In genomic region chr17:81417049-81417878, GRCh38 we compare ENCODE assay signal across 15 cellular contexts. TPM values are rescaled to one million over a fixed set of nuclear protein-coding genes. Genes with fewer than 3 reads are reported as not detected.
DNase-seq lines count a peak whose midpoint lies in the region; ATAC-seq and TF ChIP-seq lines count a peak whose summit lies in the region.
"Had no signal": no experiment of that assay in that cellular context is flagged by ENCODE, and none has a peak within 500 bp of the region (broad histone marks: within the 10 kb centered on the region; RNA-seq: fewer than 3 reads in every experiment).

No MANE protein-coding gene starts in this region.

- H3K27me3 ChIP-seq in heart left ventricle (no peaks in the 10 kb centered on the region), muscle layer of colon (ENCODE audit: control insufficient read depth in 1 of 2, insufficient read depth in 2 of 2, low read length in 2 of 2) (no peaks in the 10 kb centered on the region), uterus (no peaks in the 10 kb centered on the region)
- H3K27me3 ChIP-seq: SJCRH30 had no signal

- no peak overlapping the region for H3K27ac Mint-ChIP-seq in immature natural killer cell
- H3K27ac Mint-ChIP-seq: stimulated activated naive CD8-positive, alpha-beta T cell treated with anti-CD3 and anti-CD28 coated beads, Interleukin-15, Interleukin-2, amounts not matched to agents 100 ng/mL and 50 ng/mL, for 24 hours had no signal

- H3K4me1 Mint-ChIP-seq in immature natural killer cell, result peaks cover 9 to 12% of the 10 kb centered on the region in 2 donors

- H3K9me3 Mint-ChIP-seq in immature natural killer cell, result no peaks in the 10 kb centered on the region
- H3K9me3 Mint-ChIP-seq: stimulated activated naive CD8-positive, alpha-beta T cell treated with anti-CD3 and anti-CD28 coated beads, Interleukin-15, Interleukin-2, amounts not matched to agents 100 ng/mL and 50 ng/mL, for 24 hours had no signal

- H3K4me1 ChIP-seq in heart left ventricle (peaks cover 28 to 70% (median 60%) of the 10 kb centered on the region in 12 donors), muscle layer of colon (ENCODE audit: insufficient read depth, low read length) (peaks cover 41% of the 10 kb centered on the region), uterus (peaks cover 11 to 41% of the 10 kb centered on the region in 2 donors)

- H3K27me3 Mint-ChIP-seq in immature natural killer cell (ENCODE audit: low read depth in 3 of 3), result peaks cover 3 to 11% (median 10%) of the 10 kb centered on the region in 3 donors
- H3K27me3 Mint-ChIP-seq: stimulated activated naive CD8-positive, alpha-beta T cell treated with anti-CD3 and anti-CD28 coated beads, Interleukin-15, Interleukin-2, amounts not matched to agents 100 ng/mL and 50 ng/mL, for 24 hours had no signal

- ATAC-seq in heart left ventricle, result no peak
- no peak for ATAC-seq in Right ventricle myocardium superior (ENCODE audit: poor library complexity)

- H3K36me3 Mint-ChIP-seq in immature natural killer cell, result no peaks in the 10 kb centered on the region

- no peak overlapping the region for H3K4me3 Mint-ChIP-seq in immature natural killer cell
- H3K4me3 Mint-ChIP-seq: stimulated activated naive CD8-positive, alpha-beta T cell treated with anti-CD3 and anti-CD28 coated beads, Interleukin-15, Interleukin-2, amounts not matched to agents 100 ng/mL and 50 ng/mL, for 24 hours had no signal

- TF ChIP-seq CTCF in heart left ventricle (IDR thresholded peaks at IDR 0.05) (no peak), coronary artery (IDR thresholded peaks at IDR 0.05) (no peak), uterus (IDR thresholded peaks at IDR 0.05) (no peak)

- H3K36me3 ChIP-seq in heart left ventricle (no peaks in the 10 kb centered on the region), muscle layer of colon (ENCODE audit: insufficient read depth, low read length) (no peaks in the 10 kb centered on the region), uterus (no peaks in the 10 kb centered on the region)
- H3K36me3 ChIP-seq: SJCRH30 had no signal

- no peak overlapping the region for H3K9ac ChIP-seq in muscle layer of colon (ENCODE audit: low read length)

- H3K4me3 ChIP-seq in heart left ventricle (no peak overlapping the region), coronary artery (peak overlapping the region; percentile 37), muscle layer of colon (ENCODE audit: low read depth in 1 of 2, low read length in 2 of 2) (no peak overlapping the region), uterus (no peak overlapping the region)
- H3K4me3 ChIP-seq: SJCRH30 had no signal

- intact Hi-C loops in heart left ventricle (cut with DNase I), result no loop called here
- intact Hi-C loops in Right ventricle myocardium superior (cut with DNase I), result no loop called here
- intact Hi-C loops in uterus (cut with DNase I; ENCODE audit: low total_unique reads), result no loop called here

- no peaks in the 10 kb centered on the region for H3K9me3 ChIP-seq in heart left ventricle
- H3K9me3 ChIP-seq in muscle layer of colon (ENCODE audit: low read length), result no peaks in the 10 kb centered on the region
- H3K9me3 ChIP-seq in uterus, result no peaks in the 10 kb centered on the region
- H3K9me3 ChIP-seq: SJCRH30 had no signal

- TF ChIP-seq POLR2A in heart left ventricle (IDR thresholded peaks at IDR 0.05), result no peak
- no peak for TF ChIP-seq POLR2A in uterus (IDR thresholded peaks at IDR 0.05)

- 70 to 79% (median 74%) methylated on average over 33 to 38 of the region's 38 CpGs for WGBS in heart left ventricle, 4 donors

- no peak for DNase-seq in heart left ventricle
- no peak for DNase-seq in Right ventricle myocardium superior
- peak; percentile 92 for DNase-seq in coronary artery (ENCODE audit: low spot score)
- peak; percentile 65 to 84 for DNase-seq in uterus
- DNase-seq in immature natural killer cell, result no peak
- DNase-seq in NOMO-1 (lab: John Stamatoyannopoulos, UW; ENCODE audit: unreplicated experiment in 2 of 2), result no peak
- DNase-seq in NCI-H526 treated with DMSO at 0.1 percent for 48 hours (lab: John Stamatoyannopoulos, UW), result no peak
- DNase-seq: activated T-cell treated with anti-CD3 and anti-CD28 coated beads for 4 hours; NCI-H1048; NCI-H524 treated with DMSO at 0.1 percent for 48 hours; nucleus accumbens; stimulated activated CD4-positive, alpha-beta T cell treated with anti-CD3 and anti-CD28 coated beads, Interleukin-4, amount 100 ng/mL, for 4 hours had no signal

- peak overlapping the region in 11 of 12 donors; percentile 39 to 97 (median 72) for H3K27ac ChIP-seq in heart left ventricle
- H3K27ac ChIP-seq in coronary artery, result peak overlapping the region; percentile 94 to 97
- peak overlapping the region; percentile 14 for H3K27ac ChIP-seq in muscle layer of colon (ENCODE audit: low read depth, low read length)
- peak overlapping the region; percentile 85 to 91 for H3K27ac ChIP-seq in uterus
- H3K27ac ChIP-seq: SJCRH30 had no signal

RNA-seq across cellular contexts. Expression of gene BAHCC1, which starts 22.0 kb away (rescaled TPM):
- total RNA-seq in heart left ventricle, result 10 to 100 TPM in 3 of 9 donors, 1 to 10 TPM in 6; 6.0 to 19.6 (median 9.3) TPM
- 1 to 10 TPM; 7.6 to 8.5 TPM for polyA plus RNA-seq in heart left ventricle
- total RNA-seq in Right ventricle myocardium superior, result 8.0 TPM
- total RNA-seq in uterus, result 10 to 100 TPM in 2 of 4 donors, 1 to 10 TPM in 2; 1.5 to 34.1 (median 8.5) TPM
- under 1 TPM in 1 of 3 donors, not detected in 2; 0.02 TPM for polyA plus RNA-seq in immature natural killer cell

Comparison
In these comparisons a context has a peak if more than half of its experiments do, and no peak if none do; other contexts are left out.
1. DNase-seq: peak in coronary artery (single experiment) and uterus (2 of 2); none in heart left ventricle (0 of 5), Right ventricle myocardium superior (single experiment), immature natural killer cell (0 of 3), NOMO-1 (0 of 2) and NCI-H526 treated with DMSO at 0.1 percent for 48 hours (single experiment).
2. H3K27ac ChIP-seq: peak in every context shown above with its lines; median percentile 96 in coronary artery; 88 in uterus; 72 in heart left ventricle; 14 in muscle layer of colon.